In the genomic region with DNA sequence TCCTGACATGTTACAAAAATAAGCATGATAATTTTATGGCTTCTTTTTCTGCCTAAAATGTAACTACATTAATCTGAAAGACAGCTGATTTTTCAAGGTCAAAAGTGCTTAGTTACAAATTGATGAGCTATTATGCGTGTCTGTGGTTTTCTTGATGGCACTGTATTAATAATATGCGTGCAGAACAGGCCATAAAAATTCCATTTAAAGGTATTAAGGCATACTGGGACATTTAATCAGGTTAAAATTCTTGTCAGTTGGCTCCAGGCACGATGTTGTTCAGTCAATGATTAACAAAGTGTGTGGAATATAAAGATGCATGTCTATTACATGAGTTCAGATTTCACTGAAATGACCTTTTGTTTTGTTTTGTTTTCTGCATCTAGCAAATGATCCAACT, we compare ENCODE assay signal across 14 cellular contexts.
"Had no signal": no experiment of that assay in that cellular context is flagged by ENCODE, and none has a peak within 500 bp of the region (broad histone marks: within the 10 kb centered on the region; RNA-seq: fewer than 3 reads in every experiment).

No MANE protein-coding gene starts in this region.

- H3K27me3 Mint-ChIP-seq: activated B cell treated with CpG ODN at 0.5 μM for 24 hours; activated naive CD4-positive, alpha-beta T cell treated with anti-CD3 and anti-CD28 coated beads, Interleukin-2, amount 50 U/mL, for 24 hours; stimulated activated memory B cell treated with anti-CD40 and anti-IgM and Interleukin-4, amounts not matched to agents 10 μg/mL and 1 μg/mL and 100 μg/mL, for 72 hours had no signal

- DNase-seq: activated B cell treated with CpG ODN at 0.5 μM for 24 hours; activated CD4-positive, alpha-beta T cell treated with anti-CD3 and anti-CD28 coated beads for 48 hours; activated CD8-positive, alpha-beta memory T cell treated with anti-CD3 and anti-CD28 coated beads, Interleukin-2, amount 50 U/mL, for 4 hours; activated CD8-positive, alpha-beta T cell treated with anti-CD3 and anti-CD28 coated beads, Interleukin-2, amount 10 ng/mL, durations not matched to agents 7 days and 5 days; activated effector memory CD4-positive, alpha-beta T cell treated with anti-CD3 and anti-CD28 coated beads, Interleukin-2, amount 50 U/mL, for 16 hours; activated T-cell treated with anti-CD3 and anti-CD28 coated beads, Interleukin-2, amount 50 U/mL, for 48 hours; amniotic stem cell; islet precursor cell; lower lobe of right lung; stimulated activated CD4-positive, alpha-beta T cell treated with anti-CD3 and anti-CD28 coated beads, Interleukin-2, amount 100 ng/mL, for 48 hours; T-helper 2 cell had no signal

- H3K36me3 Mint-ChIP-seq: activated naive CD4-positive, alpha-beta T cell treated with anti-CD3 and anti-CD28 coated beads, Interleukin-2, amount 50 U/mL, for 24 hours; stimulated activated memory B cell treated with anti-CD40 and anti-IgM and Interleukin-4, amounts not matched to agents 10 μg/mL and 1 μg/mL and 100 μg/mL, for 72 hours had no signal

- H3K9me3 Mint-ChIP-seq: activated B cell treated with CpG ODN at 0.5 μM for 24 hours; activated naive CD4-positive, alpha-beta T cell treated with anti-CD3 and anti-CD28 coated beads, Interleukin-2, amount 50 U/mL, for 24 hours had no signal

- H3K27ac Mint-ChIP-seq: activated B cell treated with CpG ODN at 0.5 μM for 24 hours; activated CD8-positive, alpha-beta T cell treated with anti-CD3 and anti-CD28 coated beads, Interleukin-2, amount 10 ng/mL, durations not matched to agents 7 days and 5 days; activated naive CD4-positive, alpha-beta T cell treated with anti-CD3 and anti-CD28 coated beads, Interleukin-2, amount 50 U/mL, for 24 hours; stimulated activated memory B cell treated with anti-CD40 and anti-IgM and Interleukin-4, amounts not matched to agents 10 μg/mL and 1 μg/mL and 100 μg/mL, for 72 hours had no signal

- H3K4me3 Mint-ChIP-seq: activated B cell treated with CpG ODN at 0.5 μM for 24 hours; activated CD8-positive, alpha-beta T cell treated with anti-CD3 and anti-CD28 coated beads, Interleukin-2, amount 10 ng/mL, durations not matched to agents 7 days and 5 days; activated naive CD4-positive, alpha-beta T cell treated with anti-CD3 and anti-CD28 coated beads, Interleukin-2, amount 50 U/mL, for 24 hours; neural crest cell; stimulated activated memory B cell treated with anti-CD40 and anti-IgM and Interleukin-4, amounts not matched to agents 10 μg/mL and 1 μg/mL and 100 μg/mL, for 72 hours had no signal

- H3K4me1 Mint-ChIP-seq: activated B cell treated with CpG ODN at 0.5 μM for 24 hours; activated naive CD4-positive, alpha-beta T cell treated with anti-CD3 and anti-CD28 coated beads, Interleukin-2, amount 50 U/mL, for 24 hours; neural crest cell; stimulated activated memory B cell treated with anti-CD40 and anti-IgM and Interleukin-4, amounts not matched to agents 10 μg/mL and 1 μg/mL and 100 μg/mL, for 72 hours had no signal
